In the genomic region with DNA sequence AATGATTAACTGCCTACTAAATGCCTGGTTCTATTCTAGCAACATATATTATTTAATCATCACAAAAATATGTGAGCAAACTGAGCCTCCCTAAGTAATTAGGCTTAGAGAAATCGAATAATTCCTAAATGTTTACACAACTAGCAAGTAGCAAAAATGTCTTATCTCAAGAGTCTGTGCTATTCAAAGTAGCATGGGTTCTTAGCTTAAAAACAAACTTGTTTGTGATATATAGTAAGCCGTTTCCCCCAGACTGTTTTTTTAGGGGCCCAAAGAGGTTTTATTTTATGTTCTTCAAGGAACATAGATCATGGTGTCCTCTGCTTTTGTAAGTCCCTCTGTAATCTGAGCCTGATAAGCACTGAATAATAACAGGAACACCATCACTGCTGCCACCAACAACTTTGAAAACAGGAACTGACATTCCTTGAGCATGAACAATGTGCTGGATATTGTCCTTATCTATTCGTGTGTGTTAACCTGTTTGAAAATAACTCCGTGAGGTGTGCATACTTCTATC, we compare ENCODE assay signal across 12 cellular contexts.
DNase-seq lines count a peak whose midpoint lies in the region; ATAC-seq and TF ChIP-seq lines count a peak whose summit lies in the region.
"Had no signal": no experiment of that assay in that cellular context is flagged by ENCODE, and none has a peak within 500 bp of the region (broad histone marks: within the 10 kb centered on the region; RNA-seq: fewer than 3 reads in every experiment).

No MANE protein-coding gene starts in this region.

- BruUV-seq in PC-9 (replicated peaks; lab: Mats Ljungman, UMichigan), result no TSS peak

- H3K36me3 Mint-ChIP-seq in CD8-positive, alpha-beta T cell, result peaks cover 40% of the 10 kb centered on the region

- H3K9me3 Mint-ChIP-seq in CD8-positive, alpha-beta T cell, result no peaks in the 10 kb centered on the region

- POLR2A ChIA-PET in PC-9 (lab: Charles Lee; ENCODE audit: unreplicated experiment), result interaction anchor here (0.7 kb wide), 1 partner anchor 16 kb away, joined by 3 read pairs; no protein-coding TSS in a partner anchor
- POLR2A ChIA-PET in CD8-positive, alpha-beta T cell (lab: Charles Lee), result interaction anchor here (0.6 kb wide), 1 partner anchor 76 kb away, joined by 3 read pairs; no protein-coding TSS in a partner anchor

- H3K9me3 ChIP-seq in PC-9 (ENCODE audit: insufficient read depth, low read depth) (no peaks in the 10 kb centered on the region), mesodermal cell (ENCODE audit: control insufficient read depth, low read length) (no peaks in the 10 kb centered on the region)
- no peaks in the 10 kb centered on the region for H3K9me3 ChIP-seq in CD8-positive, alpha-beta T cell (ENCODE audit: low read length)
- H3K9me3 ChIP-seq: BLaER1 treated with 17β-estradiol and CSF1 and Interleukin-3, amounts not matched to agents 10 nM and 100 nM had no signal

- H3K79me2 ChIP-seq in PC-9 (ENCODE audit: low read depth), result no peaks in the 10 kb centered on the region

- no peak overlapping the region for H2AFZ ChIP-seq in PC-9

- H3K4me3 ChIP-seq in PC-9, result no peak overlapping the region; the same call in 1 of the 2 replicates
- no peak overlapping the region for H3K4me3 ChIP-seq in mesodermal cell (ENCODE audit: extremely low read depth, insufficient read depth, low read length, poor library complexity, severe bottlenecking)
- no peak overlapping the region for H3K4me3 ChIP-seq in coronary artery
- no peak overlapping the region for H3K4me3 ChIP-seq in CD8-positive, alpha-beta T cell (ENCODE audit: low read depth, low read length)
- H3K4me3 ChIP-seq: BLaER1 treated with 17β-estradiol and CSF1 and Interleukin-3, amounts not matched to agents 10 nM and 100 nM had no signal

- peaks cover 5% of the 10 kb centered on the region; the same call in 1 of the 2 replicates for H3K36me3 ChIP-seq in PC-9 (ENCODE audit: low read depth)
- peaks cover 14% of the 10 kb centered on the region for H3K36me3 ChIP-seq in mesodermal cell (ENCODE audit: control insufficient read depth, insufficient read depth, low read length)
- no peaks in the 10 kb centered on the region for H3K36me3 ChIP-seq in CD8-positive, alpha-beta T cell (ENCODE audit: insufficient read depth, low read length)

- intact Hi-C loops in PC-9 (cut with micrococcal nuclease; ENCODE audit: unreplicated experiment), result loop anchor here (2.0 to 10.0 kb wide), 5 partner anchors 22 to 444 kb away; partner anchors contain the start of gene DERA
- intact Hi-C loops in CD8-positive, alpha-beta T cell (cut with DNase I, micrococcal nuclease), result no loop called here

- H3K4me1 Mint-ChIP-seq in CD8-positive, alpha-beta T cell (ENCODE audit: low read depth), result no peaks in the 10 kb centered on the region

- no peak overlapping the region for H3K27ac Mint-ChIP-seq in CD8-positive, alpha-beta T cell

- no peaks in the 10 kb centered on the region for H3K27me3 Mint-ChIP-seq in CD8-positive, alpha-beta T cell (ENCODE audit: low read depth)

- DNase-seq in AG08396 (ENCODE audit: low spot score), result peak; percentile 9
- peak; percentile 58 to 94 for DNase-seq in PC-9
- peak; percentile 33 for DNase-seq in fibroblast of gingiva (ENCODE audit: low read depth)
- no peak for DNase-seq in coronary artery (ENCODE audit: low spot score)
- no peak for DNase-seq in activated naive CD4-positive, alpha-beta T cell treated with anti-CD3 and anti-CD28 coated beads, Interleukin-2, amount 50 U/mL, for 16 hours
- DNase-seq in CD8-positive, alpha-beta T cell, result no peak
- DNase-seq: activated T-cell treated with anti-CD3 and anti-CD28 coated beads, Interleukin-2, amount 50 U/mL, for 48 hours; effector memory CD4-positive, alpha-beta T cell; NCI-H2227 treated with DMSO at 0.1 percent for 48 hours had no signal

- peaks cover 27% of the 10 kb centered on the region for H3F3A ChIP-seq in PC-9 (ENCODE audit: insufficient read depth, low read depth)

- no peaks in the 10 kb centered on the region for H3K9me2 ChIP-seq in PC-9 (ENCODE audit: insufficient read depth)

- no peaks in the 10 kb centered on the region for H3K27me3 ChIP-seq in PC-9 (ENCODE audit: insufficient read depth, low read depth)
- no peaks in the 10 kb centered on the region for H3K27me3 ChIP-seq in CD8-positive, alpha-beta T cell (ENCODE audit: insufficient read depth, low read length)
- H3K27me3 ChIP-seq: BLaER1 treated with 17β-estradiol and CSF1 and Interleukin-3, amounts not matched to agents 10 nM and 100 nM had no signal

- H3K4me1 ChIP-seq in PC-9 (replicated peaks; ENCODE audit: insufficient read depth) (peaks cover 36% of the 10 kb centered on the region), mesodermal cell (ENCODE audit: control insufficient read depth, insufficient read depth, low read length, poor library complexity, severe bottlenecking) (peaks cover 25% of the 10 kb centered on the region)
- H3K4me1 ChIP-seq in CD8-positive, alpha-beta T cell (ENCODE audit: insufficient read depth, low read length), result no peaks in the 10 kb centered on the region

- 60 to 100% methylated on average over 1 of the region's 4 CpGs for WGBS in mesodermal cell (ENCODE audit: insufficient coverage in 2 of 2), 2 experiments

- CTCF ChIA-PET in PC-9 (lab: Charles Lee), result interaction anchor here (0.5 to 0.8 kb wide), 2 partner anchors 15 to 770 kb away, joined by 3 to 5 read pairs; no protein-coding TSS in a partner anchor
- CTCF ChIA-PET in CD8-positive, alpha-beta T cell (lab: Charles Lee), result no interaction called here

- H3K4me2 ChIP-seq in PC-9, result peak overlapping the region; percentile 60
- H3K4me2 ChIP-seq: BLaER1 treated with 17β-estradiol and CSF1 and Interleukin-3, amounts not matched to agents 10 nM and 100 nM had no signal

- TF ChIP-seq CTCF in PC-9 (conservative IDR thresholded peaks at IDR 0.05) (no peak), coronary artery (IDR thresholded peaks at IDR 0.05) (no peak)
- no peak for TF ChIP-seq CTCF in CD8-positive, alpha-beta T cell (IDR thresholded peaks at IDR 0.05)

- H3K27ac ChIP-seq in PC-9, result peak overlapping the region; percentile 84
- peak overlapping the region; percentile 78 for H3K27ac ChIP-seq in mesodermal cell (ENCODE audit: low read depth, low read length, severe bottlenecking)
- no peak overlapping the region for H3K27ac ChIP-seq in coronary artery
- no peak overlapping the region for H3K27ac ChIP-seq in CD8-positive, alpha-beta T cell (ENCODE audit: low read depth, low read length)
- H3K27ac ChIP-seq: BLaER1 treated with 17β-estradiol and CSF1 and Interleukin-3, amounts not matched to agents 10 nM and 100 nM had no signal

- no peaks in the 10 kb centered on the region for H4K20me1 ChIP-seq in PC-9 (ENCODE audit: insufficient read depth)
- H4K20me1 ChIP-seq: BLaER1 treated with 17β-estradiol and CSF1 and Interleukin-3, amounts not matched to agents 10 nM and 100 nM had no signal

- no peak overlapping the region for H3K4me3 Mint-ChIP-seq in CD8-positive, alpha-beta T cell

- ATAC-seq in GM19455 (IDR thresholded peaks at IDR 0.05; ENCODE audit: unreplicated experiment), result no peak
- ATAC-seq in CD8-positive, alpha-beta T cell, result no peak

Comparison
In these comparisons a context has a peak if more than half of its experiments do, and no peak if none do; other contexts are left out.
1. DNase-seq: peak in AG08396 (single experiment), PC-9 (2 of 2) and fibroblast of gingiva (single experiment); none in coronary artery (single experiment), activated naive CD4-positive, alpha-beta T cell treated with anti-CD3 and anti-CD28 coated beads, Interleukin-2, amount 50 U/mL, for 16 hours (single experiment) and CD8-positive, alpha-beta T cell (0 of 7).
2. H3K27ac ChIP-seq: peak in PC-9 (single experiment) and mesodermal cell (single experiment); none in coronary artery (0 of 2) and CD8-positive, alpha-beta T cell (single experiment).